1 cellular context compared by ENCODE assay signal in genomic region chr16:49696414-49697101, GRCh38.
TF ChIP-seq lines count a peak whose summit lies in the region.

No MANE protein-coding gene starts in this region.

TF ChIP-seq in HepG2, 621 proteins besides CTCF, POLR2A, EP300 and RAD21 (continued from another document):
- TF ChIP-seq TIGD3 (CRISPR knock-in tag; IDR thresholded peaks at IDR 0.05; ENCODE audit: borderline replicate concordance) (no peak), ZNF256 (CRISPR knock-in tag; conservative IDR thresholded peaks at IDR 0.05) (no peak), ZNF318 (CRISPR knock-in tag; IDR thresholded peaks at IDR 0.05) (no peak), NFE2L2 (IDR thresholded peaks at IDR 0.05; ENCODE audit: low read length) (no peak)
